In genomic region chrX:48476919-48477318, GRCh38 we compare ENCODE assay signal across 10 cellular contexts. TPM values are rescaled to one million over a fixed set of nuclear protein-coding genes. Genes with fewer than 3 reads are reported as not detected.
DNase-seq lines count a peak whose midpoint lies in the region; ATAC-seq and TF ChIP-seq lines count a peak whose summit lies in the region.
"Had no signal": no experiment of that assay in that cellular context is flagged by ENCODE, and none has a peak within 500 bp of the region (broad histone marks: within the 10 kb centered on the region; RNA-seq: fewer than 3 reads in every experiment).

No MANE protein-coding gene starts in this region.

- H3K4me3 ChIP-seq in MM.1S (ENCODE audit: low read length) = peak overlapping the region; percentile 90
- H3K4me3 ChIP-seq in neural cell (ENCODE audit: low read length) = peak overlapping the region; percentile 87

- no peak for ATAC-seq in effector memory CD8-positive, alpha-beta T cell (replicated peaks)
- no peak for ATAC-seq in HG02623 (IDR thresholded peaks at IDR 0.05; ENCODE audit: unreplicated experiment)
- no peak for ATAC-seq in GM18870 (IDR thresholded peaks at IDR 0.05; ENCODE audit: unreplicated experiment)
- ATAC-seq in HG02763 (IDR thresholded peaks at IDR 0.05; ENCODE audit: unreplicated experiment) = no peak

- H3K27me3 Mint-ChIP-seq in CD14-positive monocyte (ENCODE audit: low read depth in 3 of 3) = peaks cover 0 to 8% (median 2%) of the 10 kb centered on the region in 3 donors
- H3K27me3 Mint-ChIP-seq in effector memory CD8-positive, alpha-beta T cell = no peaks in the 10 kb centered on the region

- H3F3A ChIP-seq in MM.1S (ENCODE audit: insufficient read depth, low read length) (no peaks in the 10 kb centered on the region), neural cell (ENCODE audit: insufficient read depth, low read length, poor library complexity, severe bottlenecking) (no peaks in the 10 kb centered on the region)

- H3K9me3 ChIP-seq in MM.1S (replicated peaks; ENCODE audit: insufficient read depth, low read length) (no peaks in the 10 kb centered on the region), neural cell (ENCODE audit: low read length) (no peaks in the 10 kb centered on the region)

- TF ChIP-seq RAD21 in neural cell (conservative IDR thresholded peaks at IDR 0.05) = no peak

- H3K27ac ChIP-seq in MM.1S (ENCODE audit: low read length) = no peak overlapping the region
- H3K27ac ChIP-seq in neural cell (ENCODE audit: low read length) = no peak overlapping the region

- intact Hi-C loops in CD14-positive monocyte (cut with micrococcal nuclease) = loop anchor here (2.0 to 10.0 kb wide), 3 partner anchors 32 to 98 kb away; partner anchors contain the start of genes PORCN (in 1 of the 2), RBM3 (in 1 of the 2) and TBC1D25 (in 1 of the 2)

- peaks cover 26 to 27% of the 10 kb centered on the region in 2 donors for H3K36me3 Mint-ChIP-seq in CD14-positive monocyte
- H3K36me3 Mint-ChIP-seq in effector memory CD8-positive, alpha-beta T cell (ENCODE audit: insufficient read depth) = peaks cover 24% of the 10 kb centered on the region

- peaks cover 36% of the 10 kb centered on the region for H3K79me2 ChIP-seq in MM.1S (ENCODE audit: low read length)
- H3K79me2 ChIP-seq in neural cell (replicated peaks; ENCODE audit: insufficient read depth, low read length) = peaks cover 11% of the 10 kb centered on the region

- H2AFZ ChIP-seq in MM.1S (ENCODE audit: low read length) (no peak overlapping the region), neural cell (ENCODE audit: low read depth, low read length) (no peak overlapping the region)

- TF ChIP-seq CTCF in CD14-positive monocyte (IDR thresholded peaks at IDR 0.05) (no peak), MM.1S (IDR thresholded peaks at IDR 0.05; ENCODE audit: low read length) (no peak), neural cell (IDR thresholded peaks at IDR 0.05; ENCODE audit: poor library complexity, severe bottlenecking) (no peak)

- peak overlapping the region; percentile 87 to 90 for H3K4me3 Mint-ChIP-seq in CD14-positive monocyte
- peak overlapping the region; percentile 94 to 96 for H3K4me3 Mint-ChIP-seq in effector memory CD8-positive, alpha-beta T cell

- peak overlapping the region; percentile 74 for H3K4me2 ChIP-seq in MM.1S (ENCODE audit: low read depth, low read length)
- H3K4me2 ChIP-seq in neural cell (ENCODE audit: low read length) = peak overlapping the region; percentile 51

- DNase-seq in CD14-positive monocyte (ENCODE audit: low spot score) (no peak), MM.1S (no peak), NCI-H2196 (lab: John Stamatoyannopoulos, UW; ENCODE audit: unreplicated experiment) (no peak)
- no peak for DNase-seq in effector memory CD8-positive, alpha-beta T cell
- DNase-seq: NCI-H1048; stimulated activated CD4-positive, alpha-beta T cell treated with anti-CD3 and anti-CD28 coated beads, Interleukin-4, amount 100 ng/mL, for 1 hour had no signal

- H3K9me3 Mint-ChIP-seq in CD14-positive monocyte = peaks cover 0 to 11% (median 1%) of the 10 kb centered on the region in 7 donors
- no peaks in the 10 kb centered on the region for H3K9me3 Mint-ChIP-seq in effector memory CD8-positive, alpha-beta T cell

- peaks cover 19% of the 10 kb centered on the region for H3K4me1 Mint-ChIP-seq in CD14-positive monocyte
- H3K4me1 Mint-ChIP-seq in effector memory CD8-positive, alpha-beta T cell (ENCODE audit: low read depth in 2 of 2) = peaks cover 22 to 25% of the 10 kb centered on the region in 2 donors

- H4K20me1 ChIP-seq in MM.1S (ENCODE audit: insufficient read depth, low read length) (no peaks in the 10 kb centered on the region), neural cell (ENCODE audit: insufficient read depth) (no peaks in the 10 kb centered on the region)

- H3K27ac Mint-ChIP-seq in CD14-positive monocyte = peak overlapping the region; percentile 6 to 96 (median 85)
- H3K27ac Mint-ChIP-seq in effector memory CD8-positive, alpha-beta T cell = peak overlapping the region; percentile 97 to 98

- no peaks in the 10 kb centered on the region for H3K4me1 ChIP-seq in MM.1S (ENCODE audit: low read length)

- no peaks in the 10 kb centered on the region for H3K9me2 ChIP-seq in MM.1S (replicated peaks; ENCODE audit: insufficient read depth, low read length)
- no peaks in the 10 kb centered on the region for H3K9me2 ChIP-seq in neural cell (ENCODE audit: insufficient read depth, low read length)

- H3K36me3 ChIP-seq in MM.1S (replicated peaks; ENCODE audit: insufficient read depth, low read length) = no peaks in the 10 kb centered on the region
- no peaks in the 10 kb centered on the region for H3K36me3 ChIP-seq in neural cell (ENCODE audit: insufficient read depth, low read length)

- TF ChIP-seq EP300 in neural cell (conservative IDR thresholded peaks at IDR 0.05; ENCODE audit: poor library complexity, severe bottlenecking) = no peak

- no peaks in the 10 kb centered on the region for H3K27me3 ChIP-seq in MM.1S (replicated peaks; ENCODE audit: insufficient read depth, low read length)
- no peaks in the 10 kb centered on the region for H3K27me3 ChIP-seq in neural cell (ENCODE audit: insufficient read depth, low read depth, low read length)

- peak overlapping the region; percentile 89; the same call in 1 of the 2 replicates for H3K9ac ChIP-seq in MM.1S (ENCODE audit: low read length)
- H3K9ac ChIP-seq in neural cell (ENCODE audit: low read length) = peak overlapping the region; percentile 89

TF ChIP-seq in neural cell, 6 proteins besides CTCF, POLR2A, EP300 and RAD21:
- TF ChIP-seq EZH2 (IDR thresholded peaks at IDR 0.05; ENCODE audit: borderline replicate concordance, insufficient read depth, low read length, poor library complexity, severe bottlenecking) (no peak), SMC3 (conservative IDR thresholded peaks at IDR 0.05; ENCODE audit: poor library complexity) (no peak), REST (IDR thresholded peaks at IDR 0.05; ENCODE audit: borderline replicate concordance) (no peak), POLR2AphosphoS5 (IDR thresholded peaks at IDR 0.05) (no peak), TAF1 (IDR thresholded peaks at IDR 0.05; ENCODE audit: low read depth) (no peak), MXI1 (conservative IDR thresholded peaks at IDR 0.05; ENCODE audit: poor library complexity, severe bottlenecking) (no peak)

RNA-seq across cellular contexts. Expression of gene FTSJ1, which starts 0.9 kb away (rescaled TPM):
- polyA plus RNA-seq in CD14-positive monocyte = 10 to 100 TPM; 36.6 to 44.3 TPM
- polyA plus RNA-seq in neural cell = 76.5 and 83.5 TPM in 2 replicates
- 47.1 and 61.6 TPM in 2 replicates for polyA minus RNA-seq in neural cell

RNA-seq across cellular contexts. Expression of gene SLC38A5, which starts 6.9 kb away (rescaled TPM):
- polyA plus RNA-seq in CD14-positive monocyte = under 1 TPM; 0.69 to 0.94 TPM
- polyA plus RNA-seq in neural cell = 0.48 and 3.3 TPM in 2 replicates
- not detected in 2 replicates for polyA minus RNA-seq in neural cell

RNA-seq across cellular contexts. Expression of gene PORCN, which starts 31.9 kb away (rescaled TPM):
- polyA plus RNA-seq in CD14-positive monocyte = 1 to 10 TPM; 7.5 to 7.8 TPM
- polyA plus RNA-seq in neural cell = 29.8 and 32.1 TPM in 2 replicates
- polyA minus RNA-seq in neural cell = 15.0 and 16.8 TPM in 2 replicates

RNA-seq across cellular contexts. Expression of gene EBP, which starts 44.7 kb away (rescaled TPM):
- 10 to 100 TPM; 47.4 to 59.5 TPM for polyA plus RNA-seq in CD14-positive monocyte
- 134 and 143 TPM in 2 replicates for polyA plus RNA-seq in neural cell
- polyA minus RNA-seq in neural cell = 42.9 and 44.1 TPM in 2 replicates
